Comparison of ENCODE assay signal across 16 cellular contexts in genomic region chr20:54456423-54456822, GRCh38. TPM values are rescaled to one million over a fixed set of nuclear protein-coding genes. Genes with fewer than 3 reads are reported as not detected.
DNase-seq lines count a peak whose midpoint lies in the region; ATAC-seq and TF ChIP-seq lines count a peak whose summit lies in the region.
"Had no signal": no experiment of that assay in that cellular context is flagged by ENCODE, and none has a peak within 500 bp of the region (broad histone marks: within the 10 kb centered on the region; RNA-seq: fewer than 3 reads in every experiment).

No MANE protein-coding gene starts in this region.

- no peak for TF ChIP-seq CTCF in SK-N-SH (IDR thresholded peaks at IDR 0.05)
- TF ChIP-seq CTCF in RWPE2 (IDR thresholded peaks at IDR 0.05; ENCODE audit: poor library complexity, severe bottlenecking) = no peak

- no peaks in the 10 kb centered on the region for H3K79me2 ChIP-seq in SK-N-SH (ENCODE audit: insufficient read depth)

- no peaks in the 10 kb centered on the region for H3K9me3 ChIP-seq in SK-N-SH
- no peaks in the 10 kb centered on the region for H3K9me3 ChIP-seq in RWPE2 (ENCODE audit: severe bottlenecking)
- H3K9me3 ChIP-seq in CD8-positive, alpha-beta memory T cell (ENCODE audit: low read length) = no peaks in the 10 kb centered on the region
- H3K9me3 ChIP-seq: BE2C, HAP-1 had no signal

- TF ChIP-seq EP300 in SK-N-SH (IDR thresholded peaks at IDR 0.05; ENCODE audit: borderline replicate concordance in 1 of 2, low read depth in 1 of 2, low read length in 1 of 2) = no peak

- H3K36me3 ChIP-seq in SK-N-SH (replicated peaks in 1 of 2; ENCODE audit: control insufficient read depth in 1 of 2, insufficient read depth in 2 of 2, low read length in 1 of 2) = no peaks in the 10 kb centered on the region
- no peaks in the 10 kb centered on the region for H3K36me3 ChIP-seq in RWPE2 (ENCODE audit: low read depth)
- H3K36me3 ChIP-seq in CD8-positive, alpha-beta memory T cell (ENCODE audit: insufficient read depth, low read length) = no peaks in the 10 kb centered on the region
- H3K36me3 ChIP-seq: BE2C, HAP-1 had no signal

- H3K36me3 Mint-ChIP-seq in CD8-positive, alpha-beta memory T cell = no peaks in the 10 kb centered on the region
- H3K36me3 Mint-ChIP-seq: CD4-positive, CD25-positive, alpha-beta regulatory T cell had no signal

- no peak overlapping the region for H3K4me2 ChIP-seq in SK-N-SH

- H3K27ac Mint-ChIP-seq in CD8-positive, alpha-beta memory T cell = no peak overlapping the region
- H3K27ac Mint-ChIP-seq: CD4-positive, CD25-positive, alpha-beta regulatory T cell; IgD-negative memory B cell had no signal

- peaks cover 0 to 3% (median under 1%) of the 10 kb centered on the region in 5 donors for H3K9me3 Mint-ChIP-seq in CD8-positive, alpha-beta memory T cell

- H3K4me1 Mint-ChIP-seq in CD8-positive, alpha-beta memory T cell = no peaks in the 10 kb centered on the region
- H3K4me1 Mint-ChIP-seq: CD4-positive, CD25-positive, alpha-beta regulatory T cell; IgD-negative memory B cell had no signal

- H3K9me2 ChIP-seq in SK-N-SH = no peaks in the 10 kb centered on the region

- no peak overlapping the region for H3K9ac ChIP-seq in SK-N-SH
- H3K9ac ChIP-seq: GM23248 had no signal

- no peak for TF ChIP-seq RAD21 in SK-N-SH (IDR thresholded peaks at IDR 0.05; ENCODE audit: low read length)

- H3K27me3 ChIP-seq in SK-N-SH (ENCODE audit: insufficient read depth) (peaks cover 8% of the 10 kb centered on the region; the same call in 1 of the 2 replicates), RWPE2 (ENCODE audit: insufficient read depth, poor library complexity, severe bottlenecking) (peaks cover 3% of the 10 kb centered on the region)
- no peaks in the 10 kb centered on the region for H3K27me3 ChIP-seq in CD8-positive, alpha-beta memory T cell (ENCODE audit: insufficient read depth, low read length, poor library complexity, severe bottlenecking)
- H3K27me3 ChIP-seq: BE2C had no signal

- no peak for ATAC-seq in SK-N-SH treated with all-trans-retinoic acid at 6 μM for 48 hours
- ATAC-seq in RWPE2 (ENCODE audit: low read depth) = peak; percentile 26; the same call in 1 of the 3 replicates
- ATAC-seq in HG03025 (IDR thresholded peaks at IDR 0.05; ENCODE audit: low FRiP score, unreplicated experiment) = no peak

- WGBS in SK-N-SH (ENCODE audit: low lambda C conversion rate) = 0% methylated on average over 2 of the region's 2 CpGs

- peaks cover 0 to 8% of the 10 kb centered on the region in 2 donors for H3K27me3 Mint-ChIP-seq in CD8-positive, alpha-beta memory T cell
- H3K27me3 Mint-ChIP-seq: CD4-positive, CD25-positive, alpha-beta regulatory T cell; IgD-negative memory B cell had no signal

- H3K4me3 ChIP-seq in SK-N-SH (ENCODE audit: low read depth in 2 of 2, low read length in 1 of 2) = no peak overlapping the region
- no peak overlapping the region for H3K4me3 ChIP-seq in RWPE2 (ENCODE audit: severe bottlenecking)
- no peak overlapping the region for H3K4me3 ChIP-seq in CD8-positive, alpha-beta memory T cell (ENCODE audit: low read length)
- H3K4me3 ChIP-seq: GM23248, HAP-1 had no signal

- no peak overlapping the region for H3K4me3 Mint-ChIP-seq in CD8-positive, alpha-beta memory T cell
- H3K4me3 Mint-ChIP-seq: CD4-positive, CD25-positive, alpha-beta regulatory T cell; IgD-negative memory B cell had no signal

- no peaks in the 10 kb centered on the region for H3K4me1 ChIP-seq in SK-N-SH (ENCODE audit: control insufficient read depth in 1 of 2, insufficient read depth in 2 of 2, low read depth in 1 of 2, low read length in 1 of 2)
- H3K4me1 ChIP-seq in RWPE2 (ENCODE audit: insufficient read depth, poor library complexity, severe bottlenecking) = no peaks in the 10 kb centered on the region
- no peaks in the 10 kb centered on the region for H3K4me1 ChIP-seq in CD8-positive, alpha-beta memory T cell (ENCODE audit: insufficient read depth, low read length)
- H3K4me1 ChIP-seq: BE2C, Caco-2, HAP-1 had no signal

- H4K20me1 ChIP-seq in SK-N-SH (ENCODE audit: insufficient read depth) = no peaks in the 10 kb centered on the region

- H2AFZ ChIP-seq in SK-N-SH (ENCODE audit: low read depth) = no peak overlapping the region
- H2AFZ ChIP-seq: GM23248 had no signal

- DNase-seq in SK-N-SH (no peak), LoVo (ENCODE audit: low spot score) (peak; percentile 50), RWPE2 (ENCODE audit: low spot score) (no peak), Kasumi-1 (lab: John Stamatoyannopoulos, UW) (no peak)
- DNase-seq in CD8-positive, alpha-beta memory T cell = no peak
- DNase-seq: ACHN; BE2C; C1 segment of cervical spinal cord; Caco-2; CD4-positive, CD25-positive, alpha-beta regulatory T cell; GM23248 had no signal

- H3K27ac ChIP-seq in SK-N-SH (ENCODE audit: low read depth in 2 of 2, low read length in 1 of 2) (no peak overlapping the region), RWPE2 (ENCODE audit: poor library complexity, severe bottlenecking) (no peak overlapping the region)
- no peak overlapping the region for H3K27ac ChIP-seq in CD8-positive, alpha-beta memory T cell (ENCODE audit: low read depth, low read length)
- H3K27ac ChIP-seq: GM23248, HL-60 had no signal

- H3F3A ChIP-seq in SK-N-SH (replicated peaks; ENCODE audit: insufficient read depth) = no peaks in the 10 kb centered on the region

- POLR2A ChIA-PET in SK-N-SH (lab: Yijun Ruan, JAX) = no interaction called here
- POLR2A ChIA-PET in CD8-positive, alpha-beta memory T cell (lab: Charles Lee) = no interaction called here

- CTCF ChIA-PET in SK-N-SH (lab: Yijun Ruan, JAX) = interaction anchor here (0.5 kb wide), 1 partner anchor 201 kb away, joined by 4 read pairs; no protein-coding TSS in a partner anchor
- CTCF ChIA-PET in CD8-positive, alpha-beta memory T cell (lab: Charles Lee) = no interaction called here

TF ChIP-seq in SK-N-SH, 30 proteins besides CTCF, POLR2A, EP300 and RAD21:
- peak; percentile 49; the same call in 1 of the 2 replicates for TF ChIP-seq MEF2A (IDR thresholded peaks at IDR 0.05; ENCODE audit: borderline replicate concordance, low read depth)
- TF ChIP-seq, protein P1, sequence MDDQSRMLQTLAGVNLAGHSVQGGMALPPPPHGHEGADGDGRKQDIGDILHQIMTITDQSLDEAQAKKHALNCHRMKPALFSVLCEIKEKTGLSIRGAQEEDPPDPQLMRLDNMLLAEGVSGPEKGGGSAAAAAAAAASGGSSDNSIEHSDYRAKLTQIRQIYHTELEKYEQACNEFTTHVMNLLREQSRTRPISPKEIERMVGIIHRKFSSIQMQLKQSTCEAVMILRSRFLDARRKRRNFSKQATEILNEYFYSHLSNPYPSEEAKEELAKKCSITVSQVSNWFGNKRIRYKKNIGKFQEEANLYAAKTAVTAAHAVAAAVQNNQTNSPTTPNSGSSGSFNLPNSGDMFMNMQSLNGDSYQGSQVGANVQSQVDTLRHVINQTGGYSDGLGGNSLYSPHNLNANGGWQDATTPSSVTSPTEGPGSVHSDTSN (IDR thresholded peaks at IDR 0.05) = no peak
TF ChIP-seq in SK-N-SH: peak in this region for 1.

TF ChIP-seq in SK-N-SH treated with all-trans-retinoic acid at 6 μM for 48 hours, 23 proteins besides CTCF, POLR2A, EP300 and RAD21:
- TF ChIP-seq GLIS3 (CRISPR knock-in tag; IDR thresholded peaks at IDR 0.05) (no peak), TOX (CRISPR knock-in tag; IDR thresholded peaks at IDR 0.05; ENCODE audit: borderline replicate concordance) (no peak), ARNTL (CRISPR knock-in tag; IDR thresholded peaks at IDR 0.05; ENCODE audit: borderline replicate concordance, low read depth) (no peak), ZFP30 (CRISPR knock-in tag; IDR thresholded peaks at IDR 0.05) (no peak)

RNA-seq across cellular contexts. Expression of gene DOK5, which starts 19.0 kb away (rescaled TPM):
- polyA plus RNA-seq in SK-N-SH (2012; rRNA removed) = 12.3 and 12.4 TPM in 2 replicates
- 13.5 and 13.9 TPM in 2 replicates for polyA plus RNA-seq in SK-N-SH (2012; cell fraction: cytosol; rRNA removed)
- 8.9 and 11.0 TPM in 2 replicates for polyA plus RNA-seq in SK-N-SH (2012; cell fraction: nucleus; rRNA removed)
- total RNA-seq in CD8-positive, alpha-beta memory T cell = 1 to 10 TPM; 4.8 to 5.1 TPM
- not detected for polyA plus RNA-seq in CD8-positive, alpha-beta memory T cell
- total RNA-seq: Caco-2; CD4-positive, CD25-positive, alpha-beta regulatory T cell had no signal
- polyA plus RNA-seq: IgD-negative memory B cell had no signal
